In genomic region chr10:79400567-79401004, GRCh38 we compare ENCODE assay signal across 1 cellular context.
TF ChIP-seq lines count a peak whose summit lies in the region.

No MANE protein-coding gene starts in this region.

TF ChIP-seq in K562, 482 proteins besides CTCF, POLR2A, EP300 and RAD21 (continued from another document and continues in another):
- TF ChIP-seq ZNF398 (CRISPR knock-in tag; IDR thresholded peaks at IDR 0.05) (no peak), MEF2D (tag; conservative IDR thresholded peaks at IDR 0.05; ENCODE audit: low read depth) (0 out of 2 replicates have a peak, but pooled peaks have one; percentile 35), ZNF41 (CRISPR knock-in tag; conservative IDR thresholded peaks at IDR 0.05) (no peak), CBFA2T2 (conservative IDR thresholded peaks at IDR 0.05) (peak; percentile 67), JUND (IDR thresholded peaks at IDR 0.05; ENCODE audit: borderline replicate concordance, low read depth, low read length) (0 out of 2 replicates have a peak, but pooled peaks have one; percentile 40), JUND (tag; IDR thresholded peaks at IDR 0.05; ENCODE audit: borderline replicate concordance, low read depth, low read length) (no peak; the same call in 2 of the 3 replicates), ESRRA (IDR thresholded peaks at IDR 0.05; ENCODE audit: borderline replicate concordance, low read depth) (peak; percentile 61; the same call in 1 of the 2 replicates), ZBTB2 (IDR thresholded peaks at IDR 0.05) (0 out of 2 replicates have a peak, but pooled peaks have one; percentile 36), ELK3 (CRISPR knock-in tag; IDR thresholded peaks at IDR 0.05) (no peak), ZHX1 (conservative IDR thresholded peaks at IDR 0.05; ENCODE audit: low read length) (peak; percentile 74; the same call in 1 of the 2 replicates), VEZF1 (CRISPR knock-in tag; IDR thresholded peaks at IDR 0.05) (peak; percentile 50; the same call in 1 of the 2 replicates), FOXJ3 (CRISPR knock-in tag; IDR thresholded peaks at IDR 0.05) (no peak), RNF219 (CRISPR knock-in tag; IDR thresholded peaks at IDR 0.05) (no peak), ZNF143 (CRISPR knock-in tag; IDR thresholded peaks at IDR 0.05) (no peak), STAG1 (CRISPR knock-in tag; IDR thresholded peaks at IDR 0.05; ENCODE audit: borderline replicate concordance) (peak; percentile 34; the same call in 1 of the 2 replicates), PURB (CRISPR knock-in tag; IDR thresholded peaks at IDR 0.05; ENCODE audit: low read depth) (no peak), ZNF507 (tag; conservative IDR thresholded peaks at IDR 0.05) (no peak), E2F6 (IDR thresholded peaks at IDR 0.05; ENCODE audit: borderline replicate concordance in 1 of 2, extremely low read depth in 1 of 2, insufficient read depth in 1 of 2, insufficient read length in 1 of 2, low read depth in 1 of 2, low read length in 1 of 2, poor library complexity in 1 of 2, severe bottlenecking in 1 of 2) (peak in 1 of 2 experiments; percentile 14), ZNF384 (IDR thresholded peaks at IDR 0.05; ENCODE audit: low read depth, low read length) (peak; percentile 56; the same call in 1 of the 2 replicates), MAZ (CRISPR knock-in tag; conservative IDR thresholded peaks at IDR 0.05 in 1 of 2, IDR thresholded peaks at IDR 0.05 in 1 of 2) (peak; percentile 21 to 62; a peak in 1 of 4 replicates), ZBTB26 (CRISPR knock-in tag; IDR thresholded peaks at IDR 0.05) (no peak), MAX (CRISPR knock-in tag; IDR thresholded peaks at IDR 0.05) (peak; percentile 28; the same call in 1 of the 2 replicates), MTA3 (IDR thresholded peaks at IDR 0.05; ENCODE audit: borderline replicate concordance) (peak; percentile 53; the same call in 1 of the 2 replicates), ATF7 (IDR thresholded peaks at IDR 0.05) (peak; percentile 25; the same call in 1 of the 2 replicates), NONO (IDR thresholded peaks at IDR 0.05; ENCODE audit: low read depth in 2 of 2, low read length in 1 of 2) (no peak), TOE1 (IDR thresholded peaks at IDR 0.05; ENCODE audit: borderline replicate concordance) (peak; percentile 92), TOE1 (CRISPR knock-in tag; IDR thresholded peaks at IDR 0.05; ENCODE audit: borderline replicate concordance, low read depth) (0 out of 2 replicates have a peak, but pooled peaks have one; percentile 43), CBFB (CRISPR knock-in tag; IDR thresholded peaks at IDR 0.05) (peak; percentile 28; the same call in 1 of the 2 replicates), HDAC8 (tag; IDR thresholded peaks at IDR 0.05) (0 out of 2 replicates have a peak, but pooled peaks have one; percentile 25), FOXK2 (conservative IDR thresholded peaks at IDR 0.05 in 1 of 2, IDR thresholded peaks at IDR 0.05 in 1 of 2; ENCODE audit: low read depth in 2 of 2) (peak in 1 of 2 experiments; percentile 30; a peak in 1 of 4 replicates), MYBL2 (IDR thresholded peaks at IDR 0.05; ENCODE audit: low read depth) (no peak), MYBL2 (CRISPR knock-in tag; IDR thresholded peaks at IDR 0.05; ENCODE audit: borderline replicate concordance) (no peak), HCFC1 (IDR thresholded peaks at IDR 0.05; ENCODE audit: low read depth, low read length) (no peak), NELFE (IDR thresholded peaks at IDR 0.05; ENCODE audit: insufficient read depth, insufficient read length) (no peak), RB1 (IDR thresholded peaks at IDR 0.05; ENCODE audit: low read depth) (peak; percentile 29; the same call in 1 of the 2 replicates), CREB1 (IDR thresholded peaks at IDR 0.05) (no peak), CREB1 (CRISPR knock-in tag; IDR thresholded peaks at IDR 0.05) (no peak), SMAD4 (CRISPR knock-in tag; conservative IDR thresholded peaks at IDR 0.05) (peak; percentile 47; the same call in 1 of the 2 replicates), BHLHE40 (IDR thresholded peaks at IDR 0.05; ENCODE audit: low read length) (peak; percentile 25; the same call in 1 of the 2 replicates), USF1 (CRISPR knock-in tag; IDR thresholded peaks at IDR 0.05) (peak; percentile 82), PKNOX1 (IDR thresholded peaks at IDR 0.05) (no peak), MYC (IDR thresholded peaks at IDR 0.05; ENCODE audit: low read depth, low read length) (no peak), MYC (CRISPR knock-in tag; IDR thresholded peaks at IDR 0.05; ENCODE audit: borderline replicate concordance, low read depth) (peak; percentile 26; the same call in 1 of the 2 replicates), ZBTB7A (IDR thresholded peaks at IDR 0.05; ENCODE audit: borderline replicate concordance, control insufficient read depth, low read depth, low read length) (peak; percentile 66; the same call in 1 of the 2 replicates), YY1 (IDR thresholded peaks at IDR 0.05; ENCODE audit: borderline replicate concordance in 1 of 3, control insufficient read depth in 1 of 3, extremely low read depth in 1 of 3, insufficient read depth in 3 of 3, insufficient read length in 1 of 3, insufficient replicate concordance in 2 of 3, low read depth in 1 of 3, low read length in 2 of 3) (peak in 2 of 3 experiments; percentile 78 to 85), RCOR1 (IDR thresholded peaks at IDR 0.05; ENCODE audit: borderline replicate concordance in 1 of 2, low read depth in 2 of 2, low read length in 2 of 2) (0 out of 4 replicates have a peak, but pooled peaks of 1 of the 2 experiments have one; percentile 46), TEAD1 (CRISPR knock-in tag; IDR thresholded peaks at IDR 0.05) (peak in 1 of 2 experiments; percentile 43; a peak in 1 of 4 replicates)
